2 cellular contexts compared by ENCODE assay signal in genomic region chr3:144104679-144105078, GRCh38.
TF ChIP-seq lines count a peak whose summit lies in the region.

No MANE protein-coding gene starts in this region.

TF ChIP-seq in liver, 16 proteins besides CTCF, POLR2A, EP300 and RAD21 (continued from another document):
- peak; percentile 64 for TF ChIP-seq REST (IDR thresholded peaks at IDR 0.05)

TF ChIP-seq in HepG2, 621 proteins besides CTCF, POLR2A, EP300 and RAD21 (continued from another document):
- TF ChIP-seq SNAPC4 (CRISPR knock-in tag; IDR thresholded peaks at IDR 0.05) = no peak
- no peak for TF ChIP-seq MED1 (CRISPR knock-in tag; IDR thresholded peaks at IDR 0.05)
- TF ChIP-seq RNF219 (CRISPR knock-in tag; IDR thresholded peaks at IDR 0.05) = no peak
- no peak for TF ChIP-seq SAP130 (CRISPR knock-in tag; IDR thresholded peaks at IDR 0.05; ENCODE audit: low read depth)
- no peak for TF ChIP-seq ZNF768 (CRISPR knock-in tag; IDR thresholded peaks at IDR 0.05)
TF ChIP-seq in HepG2: peak in this region for 0.
